Comparison of ENCODE assay signal across 10 cellular contexts in the genomic region with DNA sequence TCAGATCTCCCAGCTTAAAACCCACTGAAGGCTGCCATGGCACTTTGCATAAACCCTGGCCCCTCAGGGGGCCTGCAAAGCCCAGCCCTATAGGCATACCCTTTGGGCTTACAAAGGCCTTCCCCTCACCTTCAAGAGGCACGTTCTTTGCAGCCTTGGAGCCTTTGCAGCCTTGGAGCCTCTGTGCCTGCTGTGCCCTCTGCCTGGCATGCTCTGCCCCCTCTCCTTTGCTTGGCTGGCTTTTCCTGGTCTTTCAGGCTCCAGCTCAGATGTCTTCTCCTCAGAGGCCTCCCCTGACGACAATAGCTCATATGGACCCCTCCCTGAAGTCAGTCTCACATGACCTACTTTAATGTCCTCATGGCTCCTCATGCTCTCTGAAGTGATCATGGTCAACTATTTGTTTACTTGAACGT.
DNase-seq lines count a peak whose midpoint lies in the region; ATAC-seq, FAIRE-seq and TF ChIP-seq lines count a peak whose summit lies in the region.
"Had no signal": no experiment of that assay in that cellular context is flagged by ENCODE, and none has a peak within 500 bp of the region (broad histone marks: within the 10 kb centered on the region; RNA-seq: fewer than 3 reads in every experiment).

No MANE protein-coding gene starts in this region.

- H2BK12ac ChIP-seq in H1 (ENCODE audit: low read depth, low read length) = peak overlapping the region; percentile 71; the same call in 1 of the 2 replicates

- no peaks in the 10 kb centered on the region for H3K79me1 ChIP-seq in H1 (ENCODE audit: low read depth, low read length)

- H4K8ac ChIP-seq in H1 (ENCODE audit: extremely low read depth, insufficient read depth, low read length) = no peak overlapping the region

- H4K5ac ChIP-seq in H1 (ENCODE audit: insufficient read length, low read depth, low read length) = peak overlapping the region; percentile 49

- TF ChIP-seq CTCF in CD8-positive, alpha-beta T cell (IDR thresholded peaks at IDR 0.05) = no peak
- TF ChIP-seq CTCF in H1 (IDR thresholded peaks at IDR 0.05; ENCODE audit: control extremely low read depth in 1 of 3, insufficient read depth in 1 of 3, low read depth in 1 of 3, low read length in 3 of 3) (no peak), pancreas (IDR thresholded peaks at IDR 0.05) (no peak)

- no peaks in the 10 kb centered on the region for H3K36me3 Mint-ChIP-seq in CD8-positive, alpha-beta T cell

- POLR2A ChIA-PET in CD8-positive, alpha-beta T cell (lab: Charles Lee) = no interaction called here
- POLR2A ChIA-PET in H1 (lab: Charles Lee; ENCODE audit: partially characterized antibody) = interaction anchor here (1.3 to 7.7 kb wide), 11 partner anchors 9 to 72 kb away, joined by 3 to 136 read pairs (median 7); partner anchors contain the start of gene CXXC5

- DNase-seq in CD8-positive, alpha-beta T cell = no peak
- DNase-seq in NAMALWA (ENCODE audit: low spot score) = peak; percentile 58
- peak in 1 of 2 experiments; percentile 60 for DNase-seq in H1 (ENCODE audit: low read depth in 1 of 2, low spot score in 2 of 2)
- DNase-seq in pancreas = no peak
- no peak for DNase-seq in HPDE6-E6E7 (ENCODE audit: extremely low spot score)
- no peak for DNase-seq in SIG-M5 treated with dmso at 0.1 percent for 504 hours (lab: John Stamatoyannopoulos, UW; ENCODE audit: unreplicated experiment)
- no peak for DNase-seq in NCI-H345 treated with DMSO at 0.1 percent for 48 hours (lab: John Stamatoyannopoulos, UW; ENCODE audit: unreplicated experiment)
- no peak for DNase-seq in HuH-7.5 (ENCODE audit: low spot score)

- H3K9me3 Mint-ChIP-seq in CD8-positive, alpha-beta T cell = no peaks in the 10 kb centered on the region
- H3K9me3 Mint-ChIP-seq: activated T-helper 1 cell treated with anti-CD3 and anti-CD28 coated beads, Interleukin-12 subunit alpha, Interleukin-12 subunit beta, Interleukin-2, Interleukin-4 antibody, amounts not matched to agents 30 ng/mL and 10 ng/mL and 1 ng/mL, durations not matched to agents 14 hours and 24 hours and 36 hours had no signal

- H3K23ac ChIP-seq in H1 (ENCODE audit: insufficient read length) = no peak overlapping the region

- no peaks in the 10 kb centered on the region for H3K9me3 ChIP-seq in CD8-positive, alpha-beta T cell (ENCODE audit: low read length)
- H3K9me3 ChIP-seq in H1 (ENCODE audit: insufficient read depth in 2 of 2, low read depth in 1 of 2, low read length in 1 of 2) = no peaks in the 10 kb centered on the region
- H3K9me3 ChIP-seq in pancreas = no peaks in the 10 kb centered on the region

- H3K56ac ChIP-seq in H1 (replicated peaks; ENCODE audit: insufficient read length, low read depth, low read length) = no peak overlapping the region

- peak overlapping the region in 2 of 4 experiments; percentile 16 to 27; a peak in 1 of 7 replicates for H3K9ac ChIP-seq in H1 (replicated peaks in 1 of 4; ENCODE audit: extremely low read depth in 1 of 4, low read depth in 3 of 4, low read length in 3 of 4)

- no peak overlapping the region for H3K14ac ChIP-seq in H1 (ENCODE audit: insufficient read length)

- H3K18ac ChIP-seq in H1 (ENCODE audit: extremely low read depth, low read length) = peak overlapping the region; percentile 73

- intact Hi-C loops in CD8-positive, alpha-beta T cell (cut with DNase I, micrococcal nuclease) = loop anchor here in 1 of 2 experiments (2.0 to 5.0 kb wide), 2 partner anchors 139 to 464 kb away; no protein-coding TSS in a partner anchor
- intact Hi-C loops in pancreas (cut with DNase I) = loop anchor here in 1 of 3 donors (10.0 kb wide), 1 partner anchor 46 kb away; no protein-coding TSS in a partner anchor

- H3K27me3 Mint-ChIP-seq in CD8-positive, alpha-beta T cell (ENCODE audit: low read depth) = no peaks in the 10 kb centered on the region

- H3K23me2 ChIP-seq in H1 (ENCODE audit: low read depth, low read length) = peaks cover 20% of the 10 kb centered on the region

- CTCF ChIA-PET in CD8-positive, alpha-beta T cell (lab: Charles Lee) = interaction anchor here (0.6 to 1.4 kb wide), 4 partner anchors 18 to 285 kb away, joined by 3 read pairs; no protein-coding TSS in a partner anchor
- CTCF ChIA-PET in H1 (lab: Charles Lee; ENCODE audit: partially characterized antibody) = interaction anchor here (0.6 to 8.4 kb wide), 17 partner anchors 7 to 79 kb away, joined by 3 to 141 read pairs (median 4); no protein-coding TSS in a partner anchor

- peak overlapping the region; percentile 2 for H3K27ac Mint-ChIP-seq in CD8-positive, alpha-beta T cell
- H3K27ac Mint-ChIP-seq: activated T-helper 1 cell treated with anti-CD3 and anti-CD28 coated beads, Interleukin-12 subunit alpha, Interleukin-12 subunit beta, Interleukin-2, Interleukin-4 antibody, amounts not matched to agents 30 ng/mL and 10 ng/mL and 1 ng/mL, durations not matched to agents 14 hours and 24 hours and 36 hours had no signal

- no peak; a peak in 1 of 4 replicates for TF ChIP-seq RAD21 in H1 (IDR thresholded peaks at IDR 0.05 in 1 of 2, conservative IDR thresholded peaks at IDR 0.05 in 1 of 2; ENCODE audit: low read depth in 2 of 2, low read length in 2 of 2)

- peak overlapping the region; percentile 69 for H3K4me3 Mint-ChIP-seq in CD8-positive, alpha-beta T cell
- H3K4me3 Mint-ChIP-seq: activated T-helper 1 cell treated with anti-CD3 and anti-CD28 coated beads, Interleukin-12 subunit alpha, Interleukin-12 subunit beta, Interleukin-2, Interleukin-4 antibody, amounts not matched to agents 30 ng/mL and 10 ng/mL and 1 ng/mL, durations not matched to agents 14 hours and 24 hours and 36 hours had no signal

- peak overlapping the region; percentile 53; the same call in 1 of the 2 replicates for H2BK20ac ChIP-seq in H1 (ENCODE audit: low read length)

- no peak for ATAC-seq in CD8-positive, alpha-beta T cell
- ATAC-seq in pancreas = no peak

- peaks cover 49% of the 10 kb centered on the region for H3K4me1 Mint-ChIP-seq in CD8-positive, alpha-beta T cell (ENCODE audit: low read depth)

- no peaks in the 10 kb centered on the region for H4K20me1 ChIP-seq in H1 (replicated peaks in 1 of 2; ENCODE audit: control insufficient read depth in 1 of 2, insufficient read depth in 2 of 2, low read length in 2 of 2)

- H3K4me1 ChIP-seq in CD8-positive, alpha-beta T cell (ENCODE audit: insufficient read depth, low read length) = peaks cover 28% of the 10 kb centered on the region
- H3K4me1 ChIP-seq in H1 (replicated peaks in 1 of 4; ENCODE audit: control insufficient read depth in 3 of 4, insufficient read depth in 4 of 4, low read length in 3 of 4) (peaks cover 13 to 40% (median 29%) of the 10 kb centered on the region in 4 experiments), pancreas (peaks cover 3 to 4% (median 4%) of the 10 kb centered on the region in 3 donors)

- H2AFZ ChIP-seq in H1 (ENCODE audit: low read length) = no peak overlapping the region

- no peak for TF ChIP-seq POLR2A in H1 (IDR thresholded peaks at IDR 0.05; ENCODE audit: control extremely low read depth in 1 of 2, low read depth in 2 of 2, low read length in 2 of 2)

- FAIRE-seq in H1 (lab: Jason Lieb, UNC) = no peak
- no peak for FAIRE-seq in pancreas (lab: Jason Lieb, UNC)
- FAIRE-seq: TTC549 had no signal

- H3K4me3 ChIP-seq in CD8-positive, alpha-beta T cell (ENCODE audit: low read depth, low read length) = no peak overlapping the region
- H3K4me3 ChIP-seq in H1 (ENCODE audit: extremely low read depth in 1 of 4, insufficient read depth in 2 of 4, low read depth in 3 of 4, low read length in 4 of 4) (peak overlapping the region in 2 of 4 experiments; percentile 40 to 79; a peak in 3 of 8 replicates), pancreas (no peak overlapping the region)

- peak overlapping the region; percentile 57 for H4K91ac ChIP-seq in H1 (replicated peaks; ENCODE audit: insufficient read length, low read length)

- no peaks in the 10 kb centered on the region for H3K27me3 ChIP-seq in CD8-positive, alpha-beta T cell (ENCODE audit: insufficient read depth, low read length)
- peaks cover 0 to 11% (median 9%) of the 10 kb centered on the region in 4 experiments; a peak in 4 of 7 replicates for H3K27me3 ChIP-seq in H1 (replicated peaks in 1 of 4; ENCODE audit: control insufficient read depth in 3 of 4, extremely low read depth in 1 of 4, insufficient read depth in 3 of 4, low read length in 3 of 4)
- no peaks in the 10 kb centered on the region for H3K27me3 ChIP-seq in pancreas

- H2BK5ac ChIP-seq in H1 (ENCODE audit: low read depth, low read length) = peak overlapping the region; percentile 28

- H3K27ac ChIP-seq in CD8-positive, alpha-beta T cell (ENCODE audit: low read depth, low read length) = no peak overlapping the region
- no peak overlapping the region; the same call in 1 of the 2 replicates for H3K27ac ChIP-seq in H1 (ENCODE audit: low read depth, low read length)
- H3K27ac ChIP-seq in pancreas = peak overlapping the region in 3 of 4 donors; percentile 57 to 71 (median 59)

- peak overlapping the region; percentile 33 for H2BK120ac ChIP-seq in H1 (replicated peaks; ENCODE audit: low read depth, low read length)

- H3K36me3 ChIP-seq in CD8-positive, alpha-beta T cell (ENCODE audit: insufficient read depth, low read length) = no peaks in the 10 kb centered on the region
- H3K36me3 ChIP-seq in H1 (ENCODE audit: control insufficient read depth in 2 of 4, insufficient read depth in 4 of 4, low read length in 3 of 4) = no peaks in the 10 kb centered on the region
- H3K36me3 ChIP-seq in pancreas = no peaks in the 10 kb centered on the region

- peak overlapping the region; percentile 31; the same call in 1 of the 2 replicates for H2AK5ac ChIP-seq in H1 (ENCODE audit: low read depth, low read length)

- H2BK15ac ChIP-seq in H1 (ENCODE audit: low read length) = peak overlapping the region; percentile 12; the same call in 1 of the 2 replicates

- H3K79me2 ChIP-seq in H1 (ENCODE audit: control insufficient read depth in 1 of 2, insufficient read depth in 2 of 2, low read length in 2 of 2) = no peaks in the 10 kb centered on the region

- no peak for TF ChIP-seq EP300 in H1 (IDR thresholded peaks at IDR 0.05; ENCODE audit: borderline replicate concordance in 1 of 2, low read depth in 2 of 2, low read length in 2 of 2)

- peak overlapping the region; percentile 83 to 98 for H3K4me2 ChIP-seq in H1 (ENCODE audit: insufficient read depth in 1 of 2, low read depth in 2 of 2, low read length in 2 of 2)

- 17% methylated on average over 3 of the region's 3 CpGs; no CpG with 5 or more reads in 1 of the 2 experiments for whole genome bisulfite sequencing in H1 (ENCODE audit: extremely low coverage in 1 of 2, insufficient coverage in 1 of 2, insufficient read length in 1 of 2, insufficient replicate concordance in 2 of 2, low coverage in 1 of 2, low lambda C conversion rate in 2 of 2, missing lambda C conversion rate in 1 of 2), 2 experiments
- 70 to 79% methylated on average over 3 of the region's 3 CpGs for WGBS in pancreas, 2 donors

- H3K4ac ChIP-seq in H1 (replicated peaks; ENCODE audit: insufficient read length, low read depth, low read length) = peak overlapping the region; percentile 2

TF ChIP-seq in H1, 55 proteins besides CTCF, POLR2A, EP300 and RAD21 (continues in another document):
- TF ChIP-seq MAX (IDR thresholded peaks at IDR 0.05) (peak; percentile 42), SRF (IDR thresholded peaks at IDR 0.05; ENCODE audit: low read depth, low read length) (no peak), BACH1 (IDR thresholded peaks at IDR 0.05; ENCODE audit: low read length) (no peak)

Comparison
In these comparisons a context has a peak if more than half of its experiments do, and no peak if none do; other contexts are left out.
1. H3K27ac ChIP-seq: peak in pancreas (3 of 4); none in CD8-positive, alpha-beta T cell (single experiment) and H1 (single experiment).